In the genomic region with DNA sequence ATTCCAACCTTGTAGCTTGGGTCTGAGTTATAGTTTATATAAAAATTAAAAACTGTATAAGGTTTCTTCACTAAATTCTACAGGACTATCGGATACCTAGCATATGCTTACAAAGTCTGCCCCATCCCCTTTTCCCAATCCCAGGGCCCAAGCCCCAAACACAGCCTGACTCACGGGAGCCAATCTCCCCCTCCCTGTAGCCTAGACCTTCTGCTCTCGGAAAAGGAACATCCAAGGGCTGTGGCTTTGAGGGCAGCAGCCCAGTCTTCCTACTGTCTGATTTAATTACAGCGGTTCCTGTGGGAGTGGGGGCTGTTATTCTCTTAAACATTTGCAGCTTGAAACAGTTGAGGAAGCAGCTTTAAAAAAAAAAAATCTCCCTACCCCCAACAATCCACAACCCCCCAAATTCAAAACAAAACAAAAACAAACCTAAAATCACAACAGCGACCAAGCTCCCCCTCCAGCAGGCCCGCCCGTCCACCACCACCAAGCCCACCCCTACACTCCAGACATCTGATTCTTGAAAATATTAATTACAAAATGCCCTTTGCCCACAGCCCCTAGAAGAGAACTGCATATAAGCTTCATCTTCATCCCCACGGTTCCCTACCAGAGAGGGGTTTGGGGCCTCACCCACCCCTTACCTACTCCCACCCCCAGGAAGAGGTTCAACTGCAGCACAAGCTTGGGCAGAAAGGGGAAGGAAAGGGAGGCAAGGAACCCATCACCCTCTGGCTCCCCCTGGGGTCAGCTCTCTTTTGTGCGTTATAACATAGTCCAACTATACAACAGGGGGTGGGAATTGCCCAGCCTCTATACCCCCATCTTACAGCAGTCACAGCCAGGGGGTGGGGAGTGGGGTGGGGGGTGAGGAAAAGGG, we compare ENCODE assay signal across 8 cellular contexts. TPM values are rescaled to one million over a fixed set of nuclear protein-coding genes. Genes with fewer than 3 reads are reported as not detected.
DNase-seq lines count a peak whose midpoint lies in the region; ATAC-seq and TF ChIP-seq lines count a peak whose summit lies in the region.

No MANE protein-coding gene starts in this region.

- peak overlapping the region; percentile 97 for H3K27ac Mint-ChIP-seq in activated T-cell treated with anti-CD3 and anti-CD28 coated beads, Interleukin-2, amount 50 U/mL, for 24 hours

- peaks cover 80% of the 10 kb centered on the region for H3K36me3 Mint-ChIP-seq in activated T-cell treated with anti-CD3 and anti-CD28 coated beads, Interleukin-2, amount 50 U/mL, for 24 hours (ENCODE audit: low read depth)

- 30 to 55% methylated on average over 5 to 7 of the region's 9 CpGs for whole genome bisulfite sequencing in gastroesophageal sphincter (ENCODE audit: low coverage in 1 of 2), 2 donors

- TF ChIP-seq EP300 in gastroesophageal sphincter (IDR thresholded peaks at IDR 0.05) = no peak

- H3K27ac ChIP-seq in left ventricle myocardium inferior (replicated peaks) (peak overlapping the region; percentile 97), gastroesophageal sphincter (peak overlapping the region; percentile 76 to 95 (median 93)), skin epidermis (peak overlapping the region in 20 of 21 experiments; percentile 67 to 98 (median 95))

- TF ChIP-seq POLR2A in gastroesophageal sphincter (IDR thresholded peaks at IDR 0.05) = no peak

- TF ChIP-seq CTCF in left ventricle myocardium inferior (IDR thresholded peaks at IDR 0.05; ENCODE audit: borderline replicate concordance) = no peak
- TF ChIP-seq CTCF in gastroesophageal sphincter (IDR thresholded peaks at IDR 0.05) = no peak

- peak overlapping the region; percentile 90 for H3K4me3 Mint-ChIP-seq in activated T-cell treated with anti-CD3 and anti-CD28 coated beads, Interleukin-2, amount 50 U/mL, for 24 hours

- H3K27me3 ChIP-seq in left ventricle myocardium inferior (ENCODE audit: low read depth) (no peaks in the 10 kb centered on the region), gastroesophageal sphincter (no peaks in the 10 kb centered on the region)

- H3K9me3 ChIP-seq in left ventricle myocardium inferior (replicated peaks) (no peaks in the 10 kb centered on the region), gastroesophageal sphincter (no peaks in the 10 kb centered on the region)

- intact Hi-C loops in left ventricle myocardium inferior (cut with micrococcal nuclease) (no loop called here), Right ventricle myocardium inferior (cut with DNase I) (loop anchor here (2.0 kb wide), 1 partner anchor 41 kb away; the partner anchor contains the start of gene KMT2D)

- H3K36me3 ChIP-seq in left ventricle myocardium inferior = peaks cover 42% of the 10 kb centered on the region
- H3K36me3 ChIP-seq in gastroesophageal sphincter = peaks cover 0 to 44% of the 10 kb centered on the region in 2 donors

- H3K4me3 ChIP-seq in left ventricle myocardium inferior (peak overlapping the region; percentile 93), gastroesophageal sphincter (peak overlapping the region in 1 of 2 donors; percentile 83), skin epidermis (peak overlapping the region in 4 of 7 experiments; percentile 68 to 81 (median 79))

- H3K4me1 Mint-ChIP-seq in activated T-cell treated with anti-CD3 and anti-CD28 coated beads, Interleukin-2, amount 50 U/mL, for 24 hours (ENCODE audit: low read depth) = peaks cover 39% of the 10 kb centered on the region

- peaks cover 46% of the 10 kb centered on the region for H3K4me1 ChIP-seq in left ventricle myocardium inferior
- peaks cover 4 to 32% (median 13%) of the 10 kb centered on the region in 3 donors for H3K4me1 ChIP-seq in gastroesophageal sphincter

- no peak for ATAC-seq in Right ventricle myocardium inferior
- ATAC-seq in gastroesophageal sphincter = no peak
- ATAC-seq in GM18520 (IDR thresholded peaks at IDR 0.05; ENCODE audit: unreplicated experiment) = no peak

- H3K9me3 Mint-ChIP-seq in activated T-cell treated with anti-CD3 and anti-CD28 coated beads, Interleukin-2, amount 50 U/mL, for 24 hours = no peaks in the 10 kb centered on the region

- DNase-seq in left ventricle myocardium inferior = no peak
- no peak for DNase-seq in Right ventricle myocardium inferior (ENCODE audit: missing footprints)
- peak; percentile 63 for DNase-seq in NCI-H69 (lab: John Stamatoyannopoulos, UW)
- peak; percentile 40 for DNase-seq in activated T-cell treated with anti-CD3 and anti-CD28 coated beads, Interleukin-2, amount 50 U/mL, for 24 hours
- no peak for DNase-seq in NCI-H345 (lab: John Stamatoyannopoulos, UW)

- H3K27me3 Mint-ChIP-seq in activated T-cell treated with anti-CD3 and anti-CD28 coated beads, Interleukin-2, amount 50 U/mL, for 24 hours = no peaks in the 10 kb centered on the region

RNA-seq across cellular contexts. Expression of gene PRKAG1, which starts 1.1 kb away (rescaled TPM):
- 104 TPM for total RNA-seq in left ventricle myocardium inferior
- 93.8 TPM for total RNA-seq in Right ventricle myocardium inferior
- total RNA-seq in gastroesophageal sphincter = 10 to 100 TPM; 55.9 to 79.9 (median 64.2) TPM

RNA-seq across cellular contexts. Expression of gene DDN, which starts 20.5 kb away (rescaled TPM):
- total RNA-seq in left ventricle myocardium inferior (1.4 TPM), Right ventricle myocardium inferior (0.49 TPM), gastroesophageal sphincter (not detected)

RNA-seq across cellular contexts. Expression of gene KMT2D, which starts 40.9 kb away (rescaled TPM):
- 38.5 TPM for total RNA-seq in left ventricle myocardium inferior
- 33.5 TPM for total RNA-seq in Right ventricle myocardium inferior
- 10 to 100 TPM; 23.6 to 75.0 (median 53.8) TPM for total RNA-seq in gastroesophageal sphincter

RNA-seq across cellular contexts. Expression of gene WNT1, which starts 41.6 kb away (rescaled TPM):
- total RNA-seq in left ventricle myocardium inferior (not detected), Right ventricle myocardium inferior (not detected), gastroesophageal sphincter (not detected)

RNA-seq across cellular contexts. Expression of gene WNT10B, which starts 48.1 kb away (rescaled TPM):
- 0.44 TPM for total RNA-seq in left ventricle myocardium inferior
- 0.43 TPM for total RNA-seq in Right ventricle myocardium inferior
- 1 to 10 TPM in 2 of 4 donors, under 1 TPM in 1, not detected in 1; 0.54 to 3.3 (median 1.2) TPM for total RNA-seq in gastroesophageal sphincter

Comparison
In these comparisons a context has a peak if more than half of its experiments do, and no peak if none do; other contexts are left out.
1. DNase-seq: peak in NCI-H69 (single experiment) and activated T-cell treated with anti-CD3 and anti-CD28 coated beads, Interleukin-2, amount 50 U/mL, for 24 hours (single experiment); none in left ventricle myocardium inferior (single experiment), Right ventricle myocardium inferior (single experiment) and NCI-H345 (single experiment).
2. Peak in every context shown above with its lines, with median percentiles within 50 percentile points of each other: H3K27ac ChIP-seq.